In the genomic region with DNA sequence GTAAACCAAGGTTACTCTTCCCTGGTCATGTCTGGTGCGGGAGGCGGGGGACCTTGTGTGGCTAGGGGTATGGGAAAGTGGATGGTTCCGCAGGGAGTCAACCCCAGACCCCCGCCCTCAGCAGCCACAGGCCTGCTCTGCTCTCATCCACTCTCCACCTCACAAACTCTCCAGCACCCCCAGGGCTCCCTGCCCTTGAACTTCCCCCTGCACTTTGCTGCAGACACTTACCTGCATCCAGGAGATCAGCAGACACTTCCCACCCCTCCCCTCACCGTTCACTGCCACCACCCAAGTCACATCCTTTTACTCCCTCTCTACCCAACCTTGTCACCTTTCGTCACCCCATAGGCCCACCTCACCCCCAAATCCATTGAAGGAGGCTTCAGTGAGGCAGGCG, we compare ENCODE assay signal across 35 cellular contexts. TPM values are rescaled to one million over a fixed set of nuclear protein-coding genes. Genes with fewer than 3 reads are reported as not detected.
"Had no signal": no experiment of that assay in that cellular context is flagged by ENCODE, and none has a peak within 500 bp of the region (broad histone marks: within the 10 kb centered on the region; RNA-seq: fewer than 3 reads in every experiment).

No MANE protein-coding gene starts in this region.

- H3K36me3 Mint-ChIP-seq: activated naive CD4-positive, alpha-beta T cell treated with anti-CD3 and anti-CD28 coated beads, Interleukin-2, amount 10 ng/mL, durations not matched to agents 7 days and 5 days; activated naive CD8-positive, alpha-beta T cell; brain had no signal

- H3K27ac ChIP-seq: KMS-11, PC-9, RWPE1, WERI-Rb-1 had no signal

- DNase-seq: activated CD4-positive, alpha-beta T cell treated with anti-CD3 and anti-CD28 coated beads, Interleukin-2, amount 10 ng/mL, durations not matched to agents 24 days and 14 days; activated CD4-positive, alpha-beta T cell treated with anti-CD3 and anti-CD28 coated beads, Interleukin-2, amount 50 U/mL, for 4 hours; activated CD4-positive, CD25-positive, alpha-beta regulatory T cell; activated CD8-positive, alpha-beta T cell treated with anti-CD3 and anti-CD28 coated beads for 36 hours; activated naive CD4-positive, alpha-beta T cell treated with anti-CD3 and anti-CD28 coated beads, Interleukin-2, amount 10 ng/mL, durations not matched to agents 7 days and 5 days; activated naive CD8-positive, alpha-beta T cell treated with anti-CD3 and anti-CD28 coated beads, Interleukin-2, amount 50 U/mL, for 24 hours; activated T-cell treated with anti-CD3 and anti-CD28 coated beads, Interleukin-2, amount 50 U/mL, for 1 hour; activated T-cell treated with anti-CD3 and anti-CD28 coated beads, Interleukin-2, amount 50 U/mL, for 72 hours; anterior cingulate cortex; central memory CD4-positive, alpha-beta T cell; MV-4-11; NCI-H1092; NCI-H146; NCI-H187; NCI-H2081; NCI-H345; NCI-H524 treated with DMSO at 0.1 percent for 48 hours; PC-9; SIG-M5; SW 1271; T-helper 1 cell; T-helper 2 cell; T1000; WERI-Rb-1 had no signal

- H3K4me3 ChIP-seq: PC-9 had no signal

- H3K4me2 ChIP-seq: KMS-11, PC-9 had no signal

- H3K9me3 Mint-ChIP-seq: activated CD4-positive, alpha-beta T cell treated with anti-CD3 and anti-CD28 coated beads, Interleukin-2, amount 10 ng/mL, durations not matched to agents 24 days and 14 days; activated CD8-positive, alpha-beta T cell treated with anti-CD3 and anti-CD28 coated beads for 36 hours; activated naive CD4-positive, alpha-beta T cell treated with anti-CD3 and anti-CD28 coated beads, Interleukin-2, amount 10 ng/mL, durations not matched to agents 7 days and 5 days; activated naive CD8-positive, alpha-beta T cell treated with anti-CD3 and anti-CD28 coated beads, Interleukin-2, amount 50 U/mL, for 24 hours; activated T-cell treated with anti-CD3 and anti-CD28 coated beads, Interleukin-2, amount 50 U/mL, for 72 hours; activated T-helper 2 cell treated with anti-CD3 and anti-CD28 coated beads, Interferon-gamma antibody, Interleukin-2, Interleukin-4, amounts not matched to agents 10 μg/mL and 5 μg/mL and 100 μg/mL, durations not matched to agents 14 hours and 24 hours and 36 hours; brain had no signal

- H3K27ac Mint-ChIP-seq: activated CD4-positive, alpha-beta T cell treated with anti-CD3 and anti-CD28 coated beads, Interleukin-2, amount 10 ng/mL, durations not matched to agents 24 days and 14 days; activated CD8-positive, alpha-beta T cell treated with anti-CD3 and anti-CD28 coated beads for 36 hours; activated naive CD4-positive, alpha-beta T cell treated with anti-CD3 and anti-CD28 coated beads, Interleukin-2, amount 10 ng/mL, durations not matched to agents 7 days and 5 days; activated naive CD8-positive, alpha-beta T cell; activated naive CD8-positive, alpha-beta T cell treated with anti-CD3 and anti-CD28 coated beads, Interleukin-2, amount 50 U/mL, for 24 hours; activated T-cell treated with anti-CD3 and anti-CD28 coated beads, Interleukin-2, amount 50 U/mL, for 72 hours; activated T-helper 2 cell treated with anti-CD3 and anti-CD28 coated beads, Interferon-gamma antibody, Interleukin-2, Interleukin-4, amounts not matched to agents 10 μg/mL and 5 μg/mL and 100 μg/mL, durations not matched to agents 14 hours and 24 hours and 36 hours; brain had no signal

- H3K4me1 Mint-ChIP-seq: brain had no signal

- H3K9ac ChIP-seq: KMS-11 had no signal

- H3K4me3 Mint-ChIP-seq: activated CD4-positive, alpha-beta T cell treated with anti-CD3 and anti-CD28 coated beads, Interleukin-2, amount 10 ng/mL, durations not matched to agents 24 days and 14 days; activated CD8-positive, alpha-beta T cell treated with anti-CD3 and anti-CD28 coated beads for 36 hours; activated naive CD4-positive, alpha-beta T cell treated with anti-CD3 and anti-CD28 coated beads, Interleukin-2, amount 10 ng/mL, durations not matched to agents 7 days and 5 days; activated naive CD8-positive, alpha-beta T cell; activated naive CD8-positive, alpha-beta T cell treated with anti-CD3 and anti-CD28 coated beads, Interleukin-2, amount 50 U/mL, for 24 hours; activated T-cell treated with anti-CD3 and anti-CD28 coated beads, Interleukin-2, amount 50 U/mL, for 72 hours; brain had no signal

- ATAC-seq: Right ventricle myocardium inferior, SK-N-SH treated with all-trans-retinoic acid at 6 μM for 48 hours had no signal

- H2AFZ ChIP-seq: PC-9 had no signal

- H3K36me3 ChIP-seq: WERI-Rb-1 had no signal

RNA-seq across cellular contexts. Expression of a gene that starts 3.9 kb away (rescaled TPM):
- total RNA-seq: activated CD4-positive, alpha-beta T cell treated with anti-CD3 and anti-CD28 coated beads, Interleukin-2, amount 10 ng/mL, durations not matched to agents 24 days and 14 days; activated CD8-positive, alpha-beta memory T cell treated with anti-CD3 and anti-CD28 coated beads for 36 hours; activated CD8-positive, alpha-beta T cell treated with anti-CD3 and anti-CD28 coated beads for 36 hours; activated T-cell treated with anti-CD3 and anti-CD28 coated beads, Interleukin-2, amount 50 U/mL, for 72 hours; activated T-helper 2 cell treated with anti-CD3 and anti-CD28 coated beads, Interferon-gamma antibody, Interleukin-2, Interleukin-4, amounts not matched to agents 10 μg/mL and 5 μg/mL and 100 μg/mL, durations not matched to agents 14 hours and 24 hours and 36 hours; cerebellum; LHCN-M2; Right ventricle myocardium inferior; SK-MEL-5 had no signal
